ENCODE assay signal across 11 cellular contexts in genomic region chr12:6333566-6333965, GRCh38. TPM values are rescaled to one million over a fixed set of nuclear protein-coding genes. Genes with fewer than 3 reads are reported as not detected.
A peak's percentile ranks its signal among the peaks of the same experiment; 100 is the strongest.
DNase-seq lines count a peak whose midpoint lies in the region; ATAC-seq and TF ChIP-seq lines count a peak whose summit lies in the region.
"Had no signal": no experiment of that assay in that cellular context is flagged by ENCODE, and none has a peak within 500 bp of the region (broad histone marks: within the 10 kb centered on the region; RNA-seq: fewer than 3 reads in every experiment).

No MANE protein-coding gene starts in this region.

- peak overlapping the region; percentile 78 for H3K27ac Mint-ChIP-seq in central memory CD8-positive, alpha-beta T cell (ENCODE audit: low read depth)
- no peak overlapping the region for H3K27ac Mint-ChIP-seq in nephron

- no peak overlapping the region for H3K4me3 ChIP-seq in AG04449 (ENCODE audit: low read depth, low read length)

- peaks cover 41% of the 10 kb centered on the region for H3K4me1 Mint-ChIP-seq in central memory CD8-positive, alpha-beta T cell
- H3K4me1 Mint-ChIP-seq in nephron: peaks cover 47% of the 10 kb centered on the region

- POLR2A ChIA-PET in AG04449 (lab: Yijun Ruan, JAX): interaction anchor here (1.1 to 2.5 kb wide), 6 partner anchors 8 to 200 kb away, joined by 3 to 12 read pairs (median 6); partner anchors contain the start of genes GAPDH, TNFRSF1A and VAMP1

- no peak overlapping the region for H3K4me3 Mint-ChIP-seq in central memory CD8-positive, alpha-beta T cell
- peak overlapping the region in 2 of 3 experiments; percentile 31 to 59 for H3K4me3 Mint-ChIP-seq in nephron

- no peak for ATAC-seq in central memory CD8-positive, alpha-beta T cell (replicated peaks; ENCODE audit: extremely low read depth, poor library complexity, severe bottlenecking)
- no peak for ATAC-seq in HG03521 (IDR thresholded peaks at IDR 0.05; ENCODE audit: unreplicated experiment)
- ATAC-seq: left lung had no signal

- peaks cover 57% of the 10 kb centered on the region for H3K36me3 Mint-ChIP-seq in central memory CD8-positive, alpha-beta T cell (ENCODE audit: insufficient read depth)
- H3K36me3 Mint-ChIP-seq in nephron (ENCODE audit: low read depth): peaks cover 49% of the 10 kb centered on the region

- TF ChIP-seq CTCF in AG04449 (IDR thresholded peaks at IDR 0.05; ENCODE audit: insufficient read depth, low read length, missing control alignments) (no peak), nephron (IDR thresholded peaks at IDR 0.05; ENCODE audit: unreplicated experiment in 3 of 3) (no peak)

- H3K9me3 Mint-ChIP-seq in central memory CD8-positive, alpha-beta T cell: no peaks in the 10 kb centered on the region
- H3K9me3 Mint-ChIP-seq in nephron: no peaks in the 10 kb centered on the region

- CTCF ChIA-PET in AG04449 (lab: Yijun Ruan, JAX): interaction anchor here (1.4 to 5.4 kb wide), 3 partner anchors 12 to 132 kb away, joined by 3 to 43 read pairs (median 5); no protein-coding TSS in a partner anchor

- DNase-seq in AG04449 (ENCODE audit: low read depth, low spot score): peak; percentile 57
- DNase-seq in LHCN-M2 (ENCODE audit: low read depth): peak; percentile 88
- DNase-seq in central memory CD8-positive, alpha-beta T cell (ENCODE audit: low spot score in 2 of 2): no peak
- DNase-seq in superior temporal gyrus (ENCODE audit: extremely low spot score): no peak
- no peak for DNase-seq in stimulated activated CD4-positive, alpha-beta T cell treated with anti-CD3 and anti-CD28 coated beads, Interleukin-1b, Interleukin-23, amount 100 ng/mL, for 48 hours
- DNase-seq in putamen (ENCODE audit: low spot score): no peak
- DNase-seq: activated effector memory CD4-positive, alpha-beta T cell treated with Interleukin-2 at 50 U/mL for 16 hours; NCI-H2227 treated with DMSO at 0.1 percent for 48 hours had no signal

- no peaks in the 10 kb centered on the region for H3K27me3 Mint-ChIP-seq in central memory CD8-positive, alpha-beta T cell
- H3K27me3 Mint-ChIP-seq in nephron (ENCODE audit: low read depth): no peaks in the 10 kb centered on the region

RNA-seq across cellular contexts. Expression of gene TNFRSF1A, which starts 8.3 kb away (rescaled TPM):
- total RNA-seq in LHCN-M2 (2014; rRNA removed): 177 and 233 TPM in 2 replicates
- polyA plus RNA-seq in LHCN-M2 (2012): 109 TPM

RNA-seq across cellular contexts. Expression of gene PLEKHG6, which starts 23.1 kb away (rescaled TPM):
- not detected in 2 replicates for total RNA-seq in LHCN-M2 (2014; rRNA removed)
- polyA plus RNA-seq in LHCN-M2 (2012): 0.23 TPM

RNA-seq across cellular contexts. Expression of gene SCNN1A, which starts 41.8 kb away (rescaled TPM):
- total RNA-seq in LHCN-M2 (2014; rRNA removed): 0.32 and 0.69 TPM in 2 replicates
- polyA plus RNA-seq in LHCN-M2 (2012): 1.8 TPM

RNA-seq across cellular contexts. Expression of gene LTBR, which starts 50.4 kb away (rescaled TPM):
- 152 and 184 TPM in 2 replicates for total RNA-seq in LHCN-M2 (2014; rRNA removed)
- polyA plus RNA-seq in LHCN-M2 (2012): 103 TPM

Comparison
In these comparisons a context has a peak if more than half of its experiments do, and no peak if none do; other contexts are left out.
1. DNase-seq: peak in AG04449 (single experiment) and LHCN-M2 (single experiment); none in central memory CD8-positive, alpha-beta T cell (0 of 2), superior temporal gyrus (single experiment), stimulated activated CD4-positive, alpha-beta T cell treated with anti-CD3 and anti-CD28 coated beads, Interleukin-1b, Interleukin-23, amount 100 ng/mL, for 48 hours (single experiment) and putamen (single experiment).